Comparison of ENCODE assay signal across 19 cellular contexts in genomic region chr2:25072606-25073005, GRCh38. TPM values are rescaled to one million over a fixed set of nuclear protein-coding genes. Genes with fewer than 3 reads are reported as not detected.
A peak's percentile ranks its signal among the peaks of the same experiment; 100 is the strongest.
DNase-seq lines count a peak whose midpoint lies in the region; ATAC-seq and TF ChIP-seq lines count a peak whose summit lies in the region.
"Had no signal": no experiment of that assay in that cellular context is flagged by ENCODE, and none has a peak within 500 bp of the region (broad histone marks: within the 10 kb centered on the region; RNA-seq: fewer than 3 reads in every experiment).

No MANE protein-coding gene starts in this region.

- H3K9ac ChIP-seq in smooth muscle cell (ENCODE audit: low read depth) = no peak overlapping the region

- H3K27ac Mint-ChIP-seq in mesothelial cell of epicardium = peak overlapping the region; percentile 10
- no peak overlapping the region for H3K27ac Mint-ChIP-seq in activated CD4-positive, alpha-beta memory T cell treated with anti-CD3 and anti-CD28 coated beads for 36 hours
- no peak overlapping the region for H3K27ac Mint-ChIP-seq in natural killer cell treated with Interleukin-12 subunit alpha and Interleukin-12 subunit beta and Interleukin-15 and Interleukin-18, amount 100 ng/mL, for 72 hours
- H3K27ac Mint-ChIP-seq: CD4-positive, CD25-positive, alpha-beta regulatory T cell; IgD-negative memory B cell had no signal

- DNase-seq in ELF-1 (ENCODE audit: low read depth, low spot score) (peak; percentile 49), mesothelial cell of epicardium (ENCODE audit: low spot score in 2 of 2, unreplicated experiment in 2 of 2) (no peak), smooth muscle cell (lab: John Stamatoyannopoulos, UW; ENCODE audit: unreplicated experiment) (no peak), HCEC 1CT (no peak)
- no peak for DNase-seq in activated T-cell treated with anti-CD3 and anti-CD28 coated beads, Interleukin-2, amount 50 U/mL, for 48 hours
- no peak for DNase-seq in activated CD4-positive, alpha-beta memory T cell treated with anti-CD3 and anti-CD28 coated beads for 36 hours
- no peak for DNase-seq in natural killer cell treated with Interleukin-12 subunit alpha and Interleukin-12 subunit beta and Interleukin-15 and Interleukin-18, amount 100 ng/mL, for 72 hours (ENCODE audit: low spot score)
- DNase-seq: CD4-positive, CD25-positive, alpha-beta regulatory T cell; DMS 273 treated with DMSO at 0.1 percent for 48 hours; GDM1; NCI-H1105 treated with DMSO at 0.1 percent for 48 hours; NCI-H1694; NCI-H2081; NCI-H446; NCI-H526; OCI-M1 had no signal

- CTCF ChIA-PET in activated CD4-positive, alpha-beta memory T cell treated with anti-CD3 and anti-CD28 coated beads for 36 hours (lab: Charles Lee) = no interaction called here

- H3K4me3 ChIP-seq in smooth muscle cell = no peak overlapping the region
- H3K4me3 ChIP-seq: SJCRH30 had no signal

- no peaks in the 10 kb centered on the region for H3F3A ChIP-seq in smooth muscle cell (ENCODE audit: low read depth)

- TF ChIP-seq CTCF in mesothelial cell of epicardium (IDR thresholded peaks at IDR 0.05; ENCODE audit: unreplicated experiment) (no peak), smooth muscle cell (IDR thresholded peaks at IDR 0.05; ENCODE audit: borderline replicate concordance, insufficient read depth, poor library complexity, severe bottlenecking) (no peak)

- POLR2A ChIA-PET in activated CD4-positive, alpha-beta memory T cell treated with anti-CD3 and anti-CD28 coated beads for 36 hours (lab: Charles Lee) = interaction anchor here (0.6 kb wide), 1 partner anchor 1133 kb away, joined by 3 read pairs; no protein-coding TSS in a partner anchor

- peaks cover 6% of the 10 kb centered on the region for H3K9me3 Mint-ChIP-seq in mesothelial cell of epicardium
- H3K9me3 Mint-ChIP-seq in activated CD4-positive, alpha-beta memory T cell treated with anti-CD3 and anti-CD28 coated beads for 36 hours = no peaks in the 10 kb centered on the region
- no peaks in the 10 kb centered on the region for H3K9me3 Mint-ChIP-seq in natural killer cell treated with Interleukin-12 subunit alpha and Interleukin-12 subunit beta and Interleukin-15 and Interleukin-18, amount 100 ng/mL, for 72 hours
- H3K9me3 Mint-ChIP-seq: CD4-positive, CD25-positive, alpha-beta regulatory T cell; IgD-negative memory B cell had no signal

- H3K27ac ChIP-seq in angular gyrus (ENCODE audit: low read depth, low read length) = peak overlapping the region; percentile 45
- H3K27ac ChIP-seq in smooth muscle cell (ENCODE audit: low read depth) = peak overlapping the region; percentile 35
- H3K27ac ChIP-seq: SJCRH30 had no signal

- H3K79me2 ChIP-seq in smooth muscle cell (ENCODE audit: low read depth) = no peaks in the 10 kb centered on the region

- intact Hi-C loops in activated CD4-positive, alpha-beta memory T cell treated with anti-CD3 and anti-CD28 coated beads for 36 hours (cut with micrococcal nuclease) = no loop called here

- no peaks in the 10 kb centered on the region for H3K27me3 ChIP-seq in smooth muscle cell (ENCODE audit: low read depth)
- H3K27me3 ChIP-seq: SJCRH30 had no signal

- 25% methylated on average over 1 of the region's 1 CpG for WGBS in smooth muscle cell (ENCODE audit: low lambda C conversion rate)

- H3K4me1 ChIP-seq in smooth muscle cell (ENCODE audit: low read depth) = no peaks in the 10 kb centered on the region
- H3K4me1 ChIP-seq: SJCRH30 had no signal

- peaks cover 22% of the 10 kb centered on the region for H3K4me1 Mint-ChIP-seq in mesothelial cell of epicardium
- no peaks in the 10 kb centered on the region for H3K4me1 Mint-ChIP-seq in activated CD4-positive, alpha-beta memory T cell treated with anti-CD3 and anti-CD28 coated beads for 36 hours (ENCODE audit: low read depth)
- H3K4me1 Mint-ChIP-seq in natural killer cell treated with Interleukin-12 subunit alpha and Interleukin-12 subunit beta and Interleukin-15 and Interleukin-18, amount 100 ng/mL, for 72 hours (ENCODE audit: low read depth in 2 of 2) = peaks cover 0 to 2% of the 10 kb centered on the region in 2 donors
- H3K4me1 Mint-ChIP-seq: CD4-positive, CD25-positive, alpha-beta regulatory T cell had no signal

- no peak overlapping the region for H3K4me3 Mint-ChIP-seq in mesothelial cell of epicardium
- no peak overlapping the region for H3K4me3 Mint-ChIP-seq in activated CD4-positive, alpha-beta memory T cell treated with anti-CD3 and anti-CD28 coated beads for 36 hours
- no peak overlapping the region for H3K4me3 Mint-ChIP-seq in natural killer cell treated with Interleukin-12 subunit alpha and Interleukin-12 subunit beta and Interleukin-15 and Interleukin-18, amount 100 ng/mL, for 72 hours
- H3K4me3 Mint-ChIP-seq: CD4-positive, CD25-positive, alpha-beta regulatory T cell; IgD-negative memory B cell had no signal

- H3K36me3 Mint-ChIP-seq in mesothelial cell of epicardium = peaks cover 5% of the 10 kb centered on the region
- H3K36me3 Mint-ChIP-seq in activated CD4-positive, alpha-beta memory T cell treated with anti-CD3 and anti-CD28 coated beads for 36 hours = no peaks in the 10 kb centered on the region
- no peaks in the 10 kb centered on the region for H3K36me3 Mint-ChIP-seq in natural killer cell treated with Interleukin-12 subunit alpha and Interleukin-12 subunit beta and Interleukin-15 and Interleukin-18, amount 100 ng/mL, for 72 hours
- H3K36me3 Mint-ChIP-seq: CD4-positive, CD25-positive, alpha-beta regulatory T cell; IgD-negative memory B cell had no signal

- no peaks in the 10 kb centered on the region for H3K36me3 ChIP-seq in smooth muscle cell (ENCODE audit: low read depth)
- H3K36me3 ChIP-seq: SJCRH30 had no signal

- H3K9me3 ChIP-seq in smooth muscle cell (replicated peaks; ENCODE audit: low read depth) = no peaks in the 10 kb centered on the region
- H3K9me3 ChIP-seq: SJCRH30 had no signal

- peak overlapping the region; percentile 12 for H3K4me2 ChIP-seq in smooth muscle cell

- peaks cover 14% of the 10 kb centered on the region for H4K20me1 ChIP-seq in smooth muscle cell (ENCODE audit: low read depth)

- H3K27me3 Mint-ChIP-seq in mesothelial cell of epicardium (ENCODE audit: low read depth) = no peaks in the 10 kb centered on the region
- H3K27me3 Mint-ChIP-seq in activated CD4-positive, alpha-beta memory T cell treated with anti-CD3 and anti-CD28 coated beads for 36 hours = peaks cover 14% of the 10 kb centered on the region
- peaks cover 8 to 15% of the 10 kb centered on the region in 2 donors for H3K27me3 Mint-ChIP-seq in natural killer cell treated with Interleukin-12 subunit alpha and Interleukin-12 subunit beta and Interleukin-15 and Interleukin-18, amount 100 ng/mL, for 72 hours

- no peak overlapping the region for H2AFZ ChIP-seq in smooth muscle cell (ENCODE audit: low read depth)

- ATAC-seq in natural killer cell treated with Interleukin-12 subunit alpha and Interleukin-12 subunit beta and Interleukin-15 and Interleukin-18, amount 100 ng/mL, for 72 hours = no peak

RNA-seq across cellular contexts. Expression of gene EFR3B, which starts 30.7 kb away (rescaled TPM):
- 14.4 to 16.7 TPM (median 15.4 TPM) in 3 replicates for total RNA-seq in mesothelial cell of epicardium
- total RNA-seq in smooth muscle cell = 4.1 and 5.2 TPM in 2 replicates
- polyA plus RNA-seq in smooth muscle cell = 3.5 and 4.0 TPM in 2 replicates
- 1 to 10 TPM; 1.5 TPM for total RNA-seq in activated CD4-positive, alpha-beta memory T cell treated with anti-CD3 and anti-CD28 coated beads for 36 hours
- 1 to 10 TPM in 1 of 2 donors, under 1 TPM in 1; 0.98 to 3.2 TPM for total RNA-seq in natural killer cell treated with Interleukin-12 subunit alpha and Interleukin-12 subunit beta and Interleukin-15 and Interleukin-18, amount 100 ng/mL, for 72 hours
